In genomic region chr11:126303623-126304456, GRCh38 we compare ENCODE assay signal across 8 cellular contexts. TPM values are rescaled to one million over a fixed set of nuclear protein-coding genes. Genes with fewer than 3 reads are reported as not detected.
DNase-seq lines count a peak whose midpoint lies in the region; TF ChIP-seq lines count a peak whose summit lies in the region.

Gene DCPS, plus strand, starts transcription at chr11:126304060. Its CDS starts 21 bp downstream, at chr11:126304081.

- TF ChIP-seq CTCF in HFF-Myc (IDR thresholded peaks at IDR 0.05; ENCODE audit: low read depth, low read length, missing control alignments) = no peak

- DNase-seq in GM04504 (ENCODE audit: low read depth) (peak; percentile 85), HFF-Myc (ENCODE audit: extremely low read depth, low read depth) (peak; percentile 68), NAMALWA (ENCODE audit: low spot score) (peak; percentile 86), SK-N-MC (ENCODE audit: low read depth, low spot score) (peak; percentile 24), germinal center (ENCODE audit: low spot score) (peak; percentile 93), occipital lobe (lab: John Stamatoyannopoulos, UW) (peak; percentile 84)
- DNase-seq in activated naive CD4-positive, alpha-beta T cell treated with anti-CD3 and anti-CD28 coated beads, Interleukin-2, amount 50 U/mL, for 16 hours = peak; percentile 88

- H3K36me3 ChIP-seq in SK-N-MC (ENCODE audit: insufficient read depth, low read length) = no peaks in the 10 kb centered on the region

- H3K27ac ChIP-seq in SK-N-MC (peak within 1 kb of the TSS; percentile 65), temporal lobe (ENCODE audit: low read depth, low read length) (peak within 1 kb of the TSS; percentile 78)

- no peaks in the 10 kb centered on the region for H3K9me3 ChIP-seq in SK-N-MC (ENCODE audit: low read depth, low read length)

- H3K4me3 ChIP-seq in HFF-Myc (replicated peaks; ENCODE audit: low read depth, low read length) (peak within 1 kb of the TSS; percentile 78), SK-N-MC (peak within 1 kb of the TSS; percentile 90)

- peak within 1 kb of the TSS; percentile 95 for H3K9ac ChIP-seq in SK-N-MC (ENCODE audit: insufficient read length)

RNA-seq across cellular contexts. Expression of gene DCPS, which starts in this region (rescaled TPM):
- total RNA-seq in occipital lobe (3.7 TPM), temporal lobe (3.0 TPM)

Comparison
In these comparisons a context has a peak if more than half of its experiments do, and no peak if none do; other contexts are left out.
1. Peak in every context shown above with its lines: DNase-seq, H3K4me3 ChIP-seq and H3K27ac ChIP-seq.
2. DNase-seq: peak in every context shown above with its lines; median percentile 93 in germinal center; 88 in activated naive CD4-positive, alpha-beta T cell treated with anti-CD3 and anti-CD28 coated beads, Interleukin-2, amount 50 U/mL, for 16 hours; 86 in NAMALWA; 85 in GM04504; 84 in occipital lobe; 68 in HFF-Myc; 24 in SK-N-MC.